ENCODE assay signal across 1 cellular context in the genomic region with DNA sequence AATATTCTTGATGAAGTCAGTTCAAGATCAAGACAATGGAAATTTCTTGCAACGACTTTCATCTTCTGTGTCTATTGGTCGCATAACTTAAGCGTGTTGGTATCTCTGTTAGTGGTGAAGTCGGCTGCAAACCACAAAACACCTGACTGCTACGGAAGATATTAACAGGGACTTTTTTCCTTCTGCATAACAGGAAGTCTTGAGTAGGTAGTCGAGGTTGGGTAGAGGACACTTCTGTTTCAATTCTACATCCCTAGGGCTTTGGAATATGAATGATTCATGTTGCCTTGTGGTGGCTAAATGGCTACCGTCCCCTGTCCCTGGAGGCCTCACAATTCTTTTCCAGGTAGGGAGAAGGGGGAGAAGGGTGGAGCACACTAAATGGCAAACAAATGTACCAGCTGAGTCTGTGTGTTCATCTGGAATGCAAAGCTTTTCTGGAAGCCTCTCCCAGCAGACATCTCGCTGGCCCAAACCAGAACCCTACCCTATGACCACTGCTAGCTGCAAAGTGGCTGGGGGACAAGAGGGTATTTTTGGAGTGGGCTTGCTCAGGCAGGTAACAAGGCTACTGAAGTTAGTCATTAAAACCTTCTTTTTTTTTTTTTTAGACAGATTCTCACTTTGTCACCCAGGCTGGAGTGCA.
TF ChIP-seq lines count a peak whose summit lies in the region.

No MANE protein-coding gene starts in this region.

TF ChIP-seq in SK-N-SH treated with all-trans-retinoic acid at 6 μM for 48 hours, 23 proteins besides CTCF, POLR2A, EP300 and RAD21 (continued from another document):
- TF ChIP-seq ZNF8 (CRISPR knock-in tag; IDR thresholded peaks at IDR 0.05) (no peak), ZNF70 (CRISPR knock-in tag; IDR thresholded peaks at IDR 0.05) (no peak), ZC3H10 (CRISPR knock-in tag; IDR thresholded peaks at IDR 0.05) (no peak), ZNF565 (CRISPR knock-in tag; conservative IDR thresholded peaks at IDR 0.05; ENCODE audit: low read depth) (no peak), RARB (CRISPR knock-in tag; IDR thresholded peaks at IDR 0.05) (no peak)
